Comparison of ENCODE assay signal across 8 cellular contexts in genomic region chr2:676647-677055, GRCh38. TPM values are rescaled to one million over a fixed set of nuclear protein-coding genes. Genes with fewer than 3 reads are reported as not detected.
DNase-seq lines count a peak whose midpoint lies in the region; ATAC-seq and TF ChIP-seq lines count a peak whose summit lies in the region.

No MANE protein-coding gene starts in this region.

- ATAC-seq in DND-41 (ENCODE audit: insufficient read depth, low read depth) (peak; percentile 83), GM21619 (IDR thresholded peaks at IDR 0.05; ENCODE audit: unreplicated experiment) (peak; percentile 79), foreskin keratinocyte (peak; percentile 88)

- H3K36me3 Mint-ChIP-seq in neural crest cell (ENCODE audit: low read depth) = peaks cover 7% of the 10 kb centered on the region

- H3K27ac Mint-ChIP-seq in neural crest cell (ENCODE audit: unreplicated experiment) = peak overlapping the region; percentile 78

- H2AFZ ChIP-seq in DND-41 (ENCODE audit: low read depth, low read length) = peak overlapping the region; percentile 63

- H3K4me3 ChIP-seq in DND-41 (ENCODE audit: low read depth in 1 of 2, low read length in 2 of 2) = peak overlapping the region; percentile 42 to 78; a peak in 3 of 4 replicates
- peak overlapping the region; percentile 87 for H3K4me3 ChIP-seq in NT2/D1 (ENCODE audit: insufficient read length, low read depth)
- peak overlapping the region; percentile 81 for H3K4me3 ChIP-seq in thymus (ENCODE audit: low read length)

- H3K27me3 ChIP-seq in DND-41 (ENCODE audit: insufficient read depth, low read length, poor library complexity) (no peaks in the 10 kb centered on the region), NT2/D1 (ENCODE audit: insufficient read depth, insufficient read length) (no peaks in the 10 kb centered on the region), foreskin keratinocyte (no peaks in the 10 kb centered on the region), thymus (ENCODE audit: control insufficient read depth, insufficient read depth) (no peaks in the 10 kb centered on the region)

- peak; percentile 96 for DNase-seq in DND-41
- peak; percentile 79 for DNase-seq in HuH-7.5 (ENCODE audit: low spot score)
- peak; percentile 96 for DNase-seq in NT2/D1 (ENCODE audit: low read depth, low spot score)
- DNase-seq in activated effector memory CD4-positive, alpha-beta T cell treated with Interleukin-2 at 50 U/mL for 16 hours = peak; percentile 95
- peak; percentile 88 to 94 for DNase-seq in foreskin keratinocyte
- peak; percentile 96 for DNase-seq in neural crest cell (ENCODE audit: low read depth, low spot score)

- H3K9ac ChIP-seq in DND-41 (ENCODE audit: low read depth, low read length) (peak overlapping the region; percentile 91), NT2/D1 (ENCODE audit: insufficient read length, low read depth) (peak overlapping the region; percentile 81)

- peaks cover 44% of the 10 kb centered on the region for H3K36me3 ChIP-seq in DND-41 (ENCODE audit: insufficient read depth, low read length)
- H3K36me3 ChIP-seq in NT2/D1 (ENCODE audit: insufficient read depth, insufficient read length, low read length) = peaks cover 20% of the 10 kb centered on the region
- H3K36me3 ChIP-seq in thymus (ENCODE audit: control insufficient read depth, insufficient read depth) = peaks cover 17% of the 10 kb centered on the region

- 1% methylated on average over 46 of the region's 46 CpGs for WGBS in thymus

- H3K4me1 ChIP-seq in DND-41 (ENCODE audit: insufficient read depth, low read length) = peaks cover 40% of the 10 kb centered on the region
- H3K4me1 ChIP-seq in NT2/D1 (ENCODE audit: insufficient read depth, insufficient read length) = peaks cover 3% of the 10 kb centered on the region
- peaks cover 5% of the 10 kb centered on the region for H3K4me1 ChIP-seq in foreskin keratinocyte
- H3K4me1 ChIP-seq in thymus (ENCODE audit: control insufficient read depth, insufficient read depth, low read length) = peaks cover 7% of the 10 kb centered on the region

- H4K20me1 ChIP-seq in DND-41 (ENCODE audit: insufficient read depth, low read length) = peaks cover 45% of the 10 kb centered on the region

- no peak for TF ChIP-seq CTCF in DND-41 (IDR thresholded peaks at IDR 0.05; ENCODE audit: borderline replicate concordance, extremely low read depth, low read length, poor library complexity, severe bottlenecking)
- TF ChIP-seq CTCF in foreskin keratinocyte (conservative IDR thresholded peaks at IDR 0.05) = no peak
- no peak for TF ChIP-seq CTCF in neural crest cell (conservative IDR thresholded peaks at IDR 0.05)

- H3K27me3 Mint-ChIP-seq in neural crest cell (ENCODE audit: low read depth) = no peaks in the 10 kb centered on the region

- peak overlapping the region; percentile 70 for H3K27ac ChIP-seq in DND-41 (ENCODE audit: low read length)
- no peak overlapping the region for H3K27ac ChIP-seq in foreskin keratinocyte
- H3K27ac ChIP-seq in thymus (ENCODE audit: low read depth) = peak overlapping the region; percentile 74

- H3K4me1 Mint-ChIP-seq in neural crest cell = peaks cover 60% of the 10 kb centered on the region

- H3K79me2 ChIP-seq in DND-41 (ENCODE audit: insufficient read depth, low read length) = peaks cover 65% of the 10 kb centered on the region

- H3K4me3 Mint-ChIP-seq in neural crest cell = peak overlapping the region; percentile 95

- H3K9me3 ChIP-seq in DND-41 (ENCODE audit: insufficient read depth, low read length, severe bottlenecking) (no peaks in the 10 kb centered on the region), NT2/D1 (ENCODE audit: insufficient read depth, low read length) (no peaks in the 10 kb centered on the region), thymus (ENCODE audit: control insufficient read depth) (no peaks in the 10 kb centered on the region)

- no peaks in the 10 kb centered on the region for H3K9me3 Mint-ChIP-seq in neural crest cell

- H3K4me2 ChIP-seq in DND-41 (ENCODE audit: insufficient read depth, low read length) = peak overlapping the region; percentile 89

RNA-seq across cellular contexts. Expression of gene TMEM18, which starts 0.6 kb away (rescaled TPM):
- total RNA-seq in foreskin keratinocyte = 23.2 and 27.5 TPM in 2 replicates
- polyA plus RNA-seq in foreskin keratinocyte = 32.6 and 33.5 TPM in 2 replicates
- 27.7 and 28.2 TPM in 2 replicates for total RNA-seq in neural crest cell
- 25.0 TPM for polyA plus RNA-seq in thymus
